Comparison of ENCODE assay signal across 1 cellular context in the genomic region with DNA sequence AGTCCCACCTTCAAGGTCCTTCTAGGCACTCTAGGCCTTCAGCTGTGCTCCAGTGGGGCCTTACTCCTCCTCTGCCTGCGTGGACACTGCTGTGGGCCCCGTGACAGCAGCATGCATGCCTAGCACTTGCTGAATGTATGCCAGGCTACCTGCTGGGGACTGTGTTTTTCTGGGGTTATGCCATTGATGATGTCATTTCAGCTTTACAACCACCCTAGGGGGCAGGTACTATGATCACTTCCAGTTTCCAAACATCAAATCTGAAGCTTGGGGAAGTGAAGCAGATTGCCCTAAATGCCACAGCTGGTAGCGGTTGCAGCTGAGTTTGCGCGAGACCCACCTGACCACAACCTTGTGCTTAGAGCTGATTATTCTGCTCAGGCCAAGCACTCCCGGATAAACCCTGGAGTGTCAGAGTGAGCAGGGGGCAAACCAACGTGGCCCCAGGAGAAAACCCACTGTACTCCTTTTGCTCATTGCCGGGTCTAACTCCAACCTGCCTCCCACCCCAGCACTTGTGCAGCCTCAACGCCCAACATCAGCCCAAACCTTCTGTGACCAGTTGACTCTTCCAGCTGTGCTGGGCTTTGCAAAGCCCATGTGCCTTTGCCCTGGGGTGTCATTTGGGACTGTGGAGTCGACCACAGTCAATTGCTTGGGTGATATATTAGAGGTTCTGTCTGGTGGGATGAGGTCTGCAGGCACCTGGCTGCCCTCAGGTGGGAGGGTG.
TF ChIP-seq lines count a peak whose summit lies in the region.

No MANE protein-coding gene starts in this region.

TF ChIP-seq in HEK293, 187 proteins besides CTCF, POLR2A, EP300 and RAD21 (continued from another document):
- TF ChIP-seq ZNF600 (tag by site-specific recombination; IDR thresholded peaks at IDR 0.05), result peak; percentile 93
- peak; percentile 99 for TF ChIP-seq ZIC2 (tag by site-specific recombination; IDR thresholded peaks at IDR 0.05)
- 0 out of 2 replicates have a peak, but pooled peaks have one; percentile 29 for TF ChIP-seq ZNF2 (tag by site-specific recombination; IDR thresholded peaks at IDR 0.05)
TF ChIP-seq in HEK293: peak in this region for 38.
